8 cellular contexts compared by ENCODE assay signal in genomic region chr16:81443688-81444447, GRCh38. TPM values are rescaled to one million over a fixed set of nuclear protein-coding genes. Genes with fewer than 3 reads are reported as not detected.
DNase-seq lines count a peak whose midpoint lies in the region; ATAC-seq and TF ChIP-seq lines count a peak whose summit lies in the region.

No MANE protein-coding gene starts in this region.

- H3K9me3 Mint-ChIP-seq in activated CD8-positive, alpha-beta memory T cell treated with anti-CD3 and anti-CD28 coated beads, Interleukin-2, amount 10 ng/mL, durations not matched to agents 7 days and 5 days (ENCODE audit: low read depth), result no peaks in the 10 kb centered on the region
- no peaks in the 10 kb centered on the region for H3K9me3 Mint-ChIP-seq in brain

- H3K36me3 Mint-ChIP-seq in activated CD8-positive, alpha-beta memory T cell treated with anti-CD3 and anti-CD28 coated beads, Interleukin-2, amount 10 ng/mL, durations not matched to agents 7 days and 5 days, result peaks cover 12% of the 10 kb centered on the region
- H3K36me3 Mint-ChIP-seq in brain, result no peaks in the 10 kb centered on the region

- no peaks in the 10 kb centered on the region for H3K27me3 ChIP-seq in liver (ENCODE audit: control insufficient read depth in 4 of 4, insufficient read depth in 4 of 4, low read length in 3 of 4)
- H3K27me3 ChIP-seq in thymus (ENCODE audit: control insufficient read depth, insufficient read depth), result no peaks in the 10 kb centered on the region

- H3K4me1 Mint-ChIP-seq in activated CD8-positive, alpha-beta memory T cell treated with anti-CD3 and anti-CD28 coated beads, Interleukin-2, amount 10 ng/mL, durations not matched to agents 7 days and 5 days, result peaks cover 46% of the 10 kb centered on the region
- H3K4me1 Mint-ChIP-seq in brain, result peaks cover 37% of the 10 kb centered on the region

- H3K27ac ChIP-seq in liver (ENCODE audit: low read depth in 1 of 2, low read length in 2 of 2) (peak overlapping the region; percentile 40 to 62), thymus (ENCODE audit: low read depth) (peak overlapping the region; percentile 71)

- peak overlapping the region; percentile 15 to 85 (median 38) for H3K4me3 ChIP-seq in liver (ENCODE audit: low read depth in 1 of 3, low read length in 3 of 3)
- H3K4me3 ChIP-seq in thymus (ENCODE audit: low read length), result peak overlapping the region; percentile 89

- no peaks in the 10 kb centered on the region for H3K36me3 ChIP-seq in liver (ENCODE audit: control insufficient read depth in 4 of 4, insufficient read depth in 3 of 4, low read depth in 1 of 4, low read length in 3 of 4)
- H3K36me3 ChIP-seq in thymus (ENCODE audit: control insufficient read depth, insufficient read depth), result no peaks in the 10 kb centered on the region

- 14% methylated on average over 36 of the region's 36 CpGs for WGBS in liver
- WGBS in thymus, result 31% methylated on average over 36 of the region's 36 CpGs

- CTCF ChIA-PET in activated CD8-positive, alpha-beta memory T cell treated with anti-CD3 and anti-CD28 coated beads, Interleukin-2, amount 10 ng/mL, durations not matched to agents 7 days and 5 days (lab: Charles Lee), result interaction anchor here (1.0 to 1.3 kb wide), 2 partner anchors 15 to 83 kb away, joined by 3 read pairs; no protein-coding TSS in a partner anchor

- no peak for DNase-seq in activated CD8-positive, alpha-beta memory T cell treated with anti-CD3 and anti-CD28 coated beads, Interleukin-2, amount 10 ng/mL, durations not matched to agents 7 days and 5 days
- DNase-seq in activated CD8-positive, alpha-beta memory T cell treated with anti-CD3 and anti-CD28 coated beads for 24 hours, result no peak
- DNase-seq in activated effector memory CD4-positive, alpha-beta T cell treated with Interleukin-2 at 50 U/mL for 16 hours, result no peak

- peak overlapping the region; percentile 47 for H3K27ac Mint-ChIP-seq in activated CD8-positive, alpha-beta memory T cell treated with anti-CD3 and anti-CD28 coated beads, Interleukin-2, amount 10 ng/mL, durations not matched to agents 7 days and 5 days
- peak overlapping the region; percentile 84 to 98 (median 94) for H3K27ac Mint-ChIP-seq in brain

- peak overlapping the region in 1 of 2 donors; percentile 40 for H3K9ac ChIP-seq in liver (ENCODE audit: low read depth in 1 of 2, low read length in 2 of 2)

- no peak for TF ChIP-seq CTCF in brain (conservative IDR thresholded peaks at IDR 0.05)
- TF ChIP-seq CTCF in liver (IDR thresholded peaks at IDR 0.05; ENCODE audit: low read depth, low read length, missing input control), result no peak

- no peak for TF ChIP-seq RAD21 in liver (IDR thresholded peaks at IDR 0.05)

- H3K4me3 Mint-ChIP-seq in activated CD8-positive, alpha-beta memory T cell treated with anti-CD3 and anti-CD28 coated beads, Interleukin-2, amount 10 ng/mL, durations not matched to agents 7 days and 5 days, result peak overlapping the region; percentile 62
- peak overlapping the region; percentile 85 to 92 (median 88) for H3K4me3 Mint-ChIP-seq in brain

- H3K9me3 ChIP-seq in liver (ENCODE audit: control insufficient read depth in 4 of 4, low read length in 3 of 4), result no peaks in the 10 kb centered on the region
- H3K9me3 ChIP-seq in thymus (ENCODE audit: control insufficient read depth), result no peaks in the 10 kb centered on the region

- no peak for ATAC-seq in activated CD8-positive, alpha-beta memory T cell treated with anti-CD3 and anti-CD28 coated beads, Interleukin-2, amount 10 ng/mL, durations not matched to agents 7 days and 5 days
- ATAC-seq in GM21367 (IDR thresholded peaks at IDR 0.05; ENCODE audit: unreplicated experiment), result no peak
- no peak for ATAC-seq in GM18502 (IDR thresholded peaks at IDR 0.05; ENCODE audit: poor library complexity, unreplicated experiment)

- H3K4me1 ChIP-seq in liver (ENCODE audit: control insufficient read depth in 4 of 4, insufficient read depth in 4 of 4, low read length in 3 of 4), result peaks cover 2 to 28% (median 14%) of the 10 kb centered on the region in 4 donors
- H3K4me1 ChIP-seq in thymus (ENCODE audit: control insufficient read depth, insufficient read depth, low read length), result peaks cover 22% of the 10 kb centered on the region

- peaks cover 31% of the 10 kb centered on the region for H3K27me3 Mint-ChIP-seq in activated CD8-positive, alpha-beta memory T cell treated with anti-CD3 and anti-CD28 coated beads, Interleukin-2, amount 10 ng/mL, durations not matched to agents 7 days and 5 days
- peaks cover 33% of the 10 kb centered on the region for H3K27me3 Mint-ChIP-seq in brain

TF ChIP-seq in liver, 16 proteins besides CTCF, POLR2A, EP300 and RAD21:
- TF ChIP-seq TAF1 (conservative IDR thresholded peaks at IDR 0.05) (no peak), FOXA1 (IDR thresholded peaks at IDR 0.05) (no peak), GABPA (IDR thresholded peaks at IDR 0.05 in 1 of 2, conservative IDR thresholded peaks at IDR 0.05 in 1 of 2) (no peak), EGR1 (IDR thresholded peaks at IDR 0.05; ENCODE audit: low read depth in 2 of 2) (no peak), HNF4A (conservative IDR thresholded peaks at IDR 0.05) (no peak), SP1 (IDR thresholded peaks at IDR 0.05) (no peak)

RNA-seq across cellular contexts. Expression of gene CMIP, which starts 0.7 kb away (rescaled TPM):
- 10 to 100 TPM; 77.4 to 98.8 TPM for total RNA-seq in activated CD8-positive, alpha-beta memory T cell treated with anti-CD3 and anti-CD28 coated beads, Interleukin-2, amount 10 ng/mL, durations not matched to agents 7 days and 5 days
- polyA plus RNA-seq in brain (ENCODE audit: insufficient read depth, low read depth, low replicate concordance), result 409 TPM
- 10 to 100 TPM; 14.1 to 15.6 TPM for total RNA-seq in liver
- 1 to 10 TPM; 1.7 to 6.1 TPM for polyA plus RNA-seq in liver
- polyA plus RNA-seq in thymus, result 19.4 TPM

Comparison
In these comparisons a context has a peak if more than half of its experiments do, and no peak if none do; other contexts are left out.
1. RNA of gene CMIP, which starts 0.7 kb away (polyA plus RNA-seq): 409 TPM in brain (single experiment); 19.4 TPM in thymus (single experiment) and 1.7 to 6.1 TPM in liver; every median in the first group is over 10 times any median in the second.